ENCODE assay signal across 31 cellular contexts in the genomic region with DNA sequence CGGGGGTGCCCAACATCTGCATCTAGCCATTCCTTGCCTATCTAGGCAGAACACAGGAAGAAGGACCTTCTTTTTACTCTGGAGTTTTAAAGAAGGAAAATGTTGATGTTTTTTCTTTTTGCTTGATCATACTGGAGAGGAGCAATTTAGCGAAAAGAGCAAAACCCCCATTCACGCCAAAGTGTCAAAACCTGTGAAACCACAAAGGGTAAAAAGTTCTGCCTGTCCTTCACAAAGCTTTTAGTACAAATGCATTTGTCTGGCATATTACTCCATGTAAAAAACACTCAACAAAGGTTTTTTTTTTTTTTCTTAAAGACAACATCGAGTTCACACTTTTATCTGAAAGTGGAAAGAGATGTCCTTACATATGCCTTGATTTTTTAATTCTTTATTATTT.
"Had no signal": no experiment of that assay in that cellular context is flagged by ENCODE, and none has a peak within 500 bp of the region (broad histone marks: within the 10 kb centered on the region; RNA-seq: fewer than 3 reads in every experiment).

No MANE protein-coding gene starts in this region.

- H3K4me1 Mint-ChIP-seq: activated CD4-positive, alpha-beta T cell treated with anti-CD3 and anti-CD28 coated beads, Interleukin-2, amount 10 ng/mL, durations not matched to agents 24 days and 14 days; activated naive CD4-positive, alpha-beta T cell treated with anti-CD3 and anti-CD28 coated beads, Interleukin-2, amount 10 ng/mL, durations not matched to agents 7 days and 5 days had no signal

- H2AFZ ChIP-seq: PC-9 had no signal

- H3K27ac Mint-ChIP-seq: activated CD4-positive, alpha-beta T cell treated with anti-CD3 and anti-CD28 coated beads, Interleukin-2, amount 10 ng/mL, durations not matched to agents 24 days and 14 days; activated CD8-positive, alpha-beta T cell treated with anti-CD3 and anti-CD28 coated beads, Interleukin-2, amount 10 ng/mL, durations not matched to agents 7 days and 5 days; activated naive CD4-positive, alpha-beta T cell treated with anti-CD3 and anti-CD28 coated beads, Interleukin-2, amount 10 ng/mL, durations not matched to agents 7 days and 5 days; activated naive CD8-positive, alpha-beta T cell; activated naive CD8-positive, alpha-beta T cell treated with anti-CD3 and anti-CD28 coated beads, Interleukin-2, amount 50 U/mL, for 24 hours had no signal

- FAIRE-seq: RCC 7860 had no signal

- H3K27me3 ChIP-seq: brain microvascular endothelial cell had no signal

- DNase-seq: activated CD4-positive, alpha-beta T cell treated with anti-CD3 and anti-CD28 coated beads, Interleukin-2, amount 10 ng/mL, durations not matched to agents 24 days and 14 days; activated CD4-positive, alpha-beta T cell treated with anti-CD3 and anti-CD28 coated beads, Interleukin-2, amount 50 U/mL, for 48 hours; activated CD8-positive, alpha-beta T cell treated with anti-CD3 and anti-CD28 coated beads, Interleukin-2, amount 10 ng/mL, durations not matched to agents 7 days and 5 days; activated effector memory CD4-positive, alpha-beta T cell treated with Interleukin-2 at 50 U/mL for 16 hours; activated naive CD4-positive, alpha-beta T cell treated with anti-CD3 and anti-CD28 coated beads, Interleukin-2, amount 10 ng/mL, durations not matched to agents 7 days and 5 days; activated naive CD8-positive, alpha-beta T cell treated with anti-CD3 and anti-CD28 coated beads, Interleukin-2, amount 50 U/mL, for 24 hours; activated T-cell treated with anti-CD3 and anti-CD28 coated beads, Interleukin-2, amount 50 U/mL, for 4 hours; anterior cingulate cortex; brain microvascular endothelial cell; central memory CD4-positive, alpha-beta T cell; NCI-H1092 treated with DMSO at 0.1 percent for 48 hours; NCI-H1417; NCI-H146; NCI-H187; NCI-H2029 treated with DMSO at 0.1 percent for 48 hours; NCI-H2107; NCI-H2171; NCI-H510A; NCI-H526; NCI-H748 treated with DMSO at 0.1 percent for 48 hours; NK-92 treated with Interleukin-12 subunit alpha and Interleukin-12 subunit beta, amount 100 ng/mL, for 24 hours; PC-9; SIG-M5; SW 1271; T-helper 1 cell; T1000 had no signal

- H3K27me3 Mint-ChIP-seq: activated CD4-positive, alpha-beta T cell treated with anti-CD3 and anti-CD28 coated beads, Interleukin-2, amount 10 ng/mL, durations not matched to agents 24 days and 14 days; activated naive CD4-positive, alpha-beta T cell treated with anti-CD3 and anti-CD28 coated beads, Interleukin-2, amount 10 ng/mL, durations not matched to agents 7 days and 5 days; activated naive CD8-positive, alpha-beta T cell had no signal

- H3K27ac ChIP-seq: brain microvascular endothelial cell, PC-9, RWPE1 had no signal

- H3K4me2 ChIP-seq: PC-9 had no signal

- H3K4me3 ChIP-seq: PC-9 had no signal

- H3K36me3 Mint-ChIP-seq: activated naive CD4-positive, alpha-beta T cell treated with anti-CD3 and anti-CD28 coated beads, Interleukin-2, amount 10 ng/mL, durations not matched to agents 7 days and 5 days; activated naive CD8-positive, alpha-beta T cell had no signal

- H3K9me3 Mint-ChIP-seq: activated CD4-positive, alpha-beta T cell treated with anti-CD3 and anti-CD28 coated beads, Interleukin-2, amount 10 ng/mL, durations not matched to agents 24 days and 14 days; activated naive CD4-positive, alpha-beta T cell treated with anti-CD3 and anti-CD28 coated beads, Interleukin-2, amount 10 ng/mL, durations not matched to agents 7 days and 5 days; activated naive CD8-positive, alpha-beta T cell treated with anti-CD3 and anti-CD28 coated beads, Interleukin-2, amount 50 U/mL, for 24 hours; activated T-cell treated with anti-CD3 and anti-CD28 coated beads, Interleukin-2, amount 50 U/mL, for 4 hours had no signal

- H3K36me3 ChIP-seq: brain microvascular endothelial cell had no signal

- ATAC-seq: activated CD8-positive, alpha-beta T cell treated with anti-CD3 and anti-CD28 coated beads, Interleukin-2, amount 10 ng/mL, durations not matched to agents 7 days and 5 days; activated naive CD8-positive, alpha-beta T cell treated with anti-CD3 and anti-CD28 coated beads, Interleukin-2, amount 50 U/mL, for 24 hours; activated T-cell treated with anti-CD3 and anti-CD28 coated beads, Interleukin-2, amount 50 U/mL, for 4 hours; Right ventricle myocardium inferior; SK-N-SH treated with all-trans-retinoic acid at 6 μM for 48 hours had no signal

- H3K4me3 Mint-ChIP-seq: activated CD4-positive, alpha-beta T cell treated with anti-CD3 and anti-CD28 coated beads, Interleukin-2, amount 10 ng/mL, durations not matched to agents 24 days and 14 days; activated CD8-positive, alpha-beta T cell treated with anti-CD3 and anti-CD28 coated beads, Interleukin-2, amount 10 ng/mL, durations not matched to agents 7 days and 5 days; activated naive CD4-positive, alpha-beta T cell treated with anti-CD3 and anti-CD28 coated beads, Interleukin-2, amount 10 ng/mL, durations not matched to agents 7 days and 5 days; activated naive CD8-positive, alpha-beta T cell; activated naive CD8-positive, alpha-beta T cell treated with anti-CD3 and anti-CD28 coated beads, Interleukin-2, amount 50 U/mL, for 24 hours; activated T-cell treated with anti-CD3 and anti-CD28 coated beads, Interleukin-2, amount 50 U/mL, for 4 hours had no signal
